Comparison of ENCODE assay signal across 9 cellular contexts in genomic region chr3:51024765-51025681, GRCh38.
DNase-seq lines count a peak whose midpoint lies in the region; ATAC-seq and TF ChIP-seq lines count a peak whose summit lies in the region.
"Had no signal": no experiment of that assay in that cellular context is flagged by ENCODE, and none has a peak within 500 bp of the region (broad histone marks: within the 10 kb centered on the region; RNA-seq: fewer than 3 reads in every experiment).

No MANE protein-coding gene starts in this region.

- peaks cover 8 to 15% (median 8%) of the 10 kb centered on the region in 3 donors for H3K27me3 Mint-ChIP-seq in immature natural killer cell (ENCODE audit: low read depth in 3 of 3)

- DNase-seq in cardiac muscle cell (ENCODE audit: low read depth in 1 of 2, low spot score in 1 of 2) (peak in 1 of 2 donors; percentile 10), right atrium auricular region (ENCODE audit: low spot score) (no peak), immature natural killer cell (peak; percentile 88 to 94 (median 92))
- peak; percentile 39 to 41 for DNase-seq in activated CD8-positive, alpha-beta memory T cell treated with anti-CD3 and anti-CD28 coated beads for 1 hour (ENCODE audit: extremely low read depth in 1 of 2, low read depth in 1 of 2)
- peak; percentile 35 for DNase-seq in stimulated activated CD8-positive, alpha-beta memory T cell treated with anti-CD3 and anti-CD28 coated beads, Interleukin-4, amount 100 ng/mL, for 24 hours (ENCODE audit: low read depth)

- no peaks in the 10 kb centered on the region for H3K36me3 ChIP-seq in cardiac muscle cell
- H3K36me3 ChIP-seq in right atrium auricular region: no peaks in the 10 kb centered on the region
- H3K36me3 ChIP-seq: BLaER1 treated with 17β-estradiol and CSF1 and Interleukin-3, amounts not matched to agents 10 nM and 100 nM had no signal

- H3K36me3 Mint-ChIP-seq in immature natural killer cell: peaks cover 9 to 34% (median 25%) of the 10 kb centered on the region in 3 donors

- H3K4me3 Mint-ChIP-seq in immature natural killer cell: peak overlapping the region; percentile 75 to 84 (median 80)

- no peak for TF ChIP-seq CTCF in cardiac muscle cell (IDR thresholded peaks at IDR 0.05; ENCODE audit: low read depth, low read length)
- no peak for TF ChIP-seq CTCF in right atrium auricular region (IDR thresholded peaks at IDR 0.05)

- no peaks in the 10 kb centered on the region for H3K9me3 ChIP-seq in cardiac muscle cell (ENCODE audit: low read depth)
- no peaks in the 10 kb centered on the region for H3K9me3 ChIP-seq in right atrium auricular region

- H3K27ac ChIP-seq in cardiac muscle cell (peak overlapping the region; percentile 27), right atrium auricular region (no peak overlapping the region)
- H3K27ac ChIP-seq: BLaER1 treated with 17β-estradiol and CSF1 and Interleukin-3, amounts not matched to agents 10 nM and 100 nM had no signal

- H3K4me3 ChIP-seq in cardiac muscle cell: no peak overlapping the region
- no peak overlapping the region for H3K4me3 ChIP-seq in right atrium auricular region
- H3K4me3 ChIP-seq: BLaER1 treated with 17β-estradiol and CSF1 and Interleukin-3, amounts not matched to agents 10 nM and 100 nM had no signal

- no peaks in the 10 kb centered on the region for H3K4me1 ChIP-seq in cardiac muscle cell (ENCODE audit: low read depth)
- no peaks in the 10 kb centered on the region for H3K4me1 ChIP-seq in right atrium auricular region
- H3K4me1 ChIP-seq: BLaER1 treated with 17β-estradiol and CSF1 and Interleukin-3, amounts not matched to agents 10 nM and 100 nM had no signal

- no peaks in the 10 kb centered on the region for H3K27me3 ChIP-seq in cardiac muscle cell
- H3K27me3 ChIP-seq in right atrium auricular region: no peaks in the 10 kb centered on the region
- H3K27me3 ChIP-seq: BLaER1 treated with 17β-estradiol and CSF1 and Interleukin-3, amounts not matched to agents 10 nM and 100 nM had no signal

- H3K9me3 Mint-ChIP-seq in immature natural killer cell: peaks cover 0 to 3% (median 0%) of the 10 kb centered on the region in 6 donors

- ATAC-seq in HG03521 (IDR thresholded peaks at IDR 0.05; ENCODE audit: unreplicated experiment) (no peak), GM21528 (IDR thresholded peaks at IDR 0.05; ENCODE audit: low FRiP score, unreplicated experiment) (no peak), HG03280 (IDR thresholded peaks at IDR 0.05; ENCODE audit: unreplicated experiment) (no peak)

- H3K27ac Mint-ChIP-seq in immature natural killer cell: peak overlapping the region; percentile 90 to 98 (median 96)

- H3K4me1 Mint-ChIP-seq in immature natural killer cell: peaks cover 57 to 58% of the 10 kb centered on the region in 2 donors
